ENCODE assay signal across 9 cellular contexts in genomic region chr3:87145553-87145952, GRCh38.
DNase-seq lines count a peak whose midpoint lies in the region; ATAC-seq and TF ChIP-seq lines count a peak whose summit lies in the region.
"Had no signal": no experiment of that assay in that cellular context is flagged by ENCODE, and none has a peak within 500 bp of the region (broad histone marks: within the 10 kb centered on the region; RNA-seq: fewer than 3 reads in every experiment).

No MANE protein-coding gene starts in this region.

- ATAC-seq in GM21717 (IDR thresholded peaks at IDR 0.05; ENCODE audit: unreplicated experiment) = peak; percentile 62

- H3K4me3 ChIP-seq in NB4 (ENCODE audit: low read depth, low read length) = no peak overlapping the region

- TF ChIP-seq CTCF in GM12873 (IDR thresholded peaks at IDR 0.05; ENCODE audit: insufficient read depth, low read depth, low read length, missing control alignments) = peak; percentile 60
- TF ChIP-seq CTCF in NB4 (IDR thresholded peaks at IDR 0.05; ENCODE audit: low read depth, low read length) = peak; percentile 54

- DNase-seq in NB4 (ENCODE audit: low read depth) = peak; percentile 50
- peak; percentile 15 for DNase-seq in germinal center (ENCODE audit: low spot score)
- no peak for DNase-seq in NCI-H2196 treated with DMSO at 0.1 percent for 48 hours (lab: John Stamatoyannopoulos, UW; ENCODE audit: unreplicated experiment)
- DNase-seq in 8988T = no peak
- DNase-seq in DMS114 treated with DMSO at 0.1 percent for 48 hours (lab: John Stamatoyannopoulos, UW; ENCODE audit: unreplicated experiment) = no peak
- no peak for DNase-seq in activated naive CD4-positive, alpha-beta T cell treated with Interleukin-2 at 50 U/mL for 16 hours
- DNase-seq: activated B cell treated with CpG ODN at 0.5 μM for 24 hours had no signal

- no peak for TF ChIP-seq POLR2A in NB4 (IDR thresholded peaks at IDR 0.05; ENCODE audit: extremely low read depth, insufficient read length)

Comparison
In these comparisons a context has a peak if more than half of its experiments do, and no peak if none do; other contexts are left out.
1. DNase-seq: peak in NB4 (single experiment) and germinal center (single experiment); none in NCI-H2196 treated with DMSO at 0.1 percent for 48 hours (single experiment), 8988T (single experiment), DMS114 treated with DMSO at 0.1 percent for 48 hours (single experiment) and activated naive CD4-positive, alpha-beta T cell treated with Interleukin-2 at 50 U/mL for 16 hours (single experiment).